8 cellular contexts compared by ENCODE assay signal in genomic region chr19:44657211-44657921, GRCh38. TPM values are rescaled to one million over a fixed set of nuclear protein-coding genes. Genes with fewer than 3 reads are reported as not detected.
DNase-seq lines count a peak whose midpoint lies in the region; ATAC-seq and TF ChIP-seq lines count a peak whose summit lies in the region.

No MANE protein-coding gene starts in this region.

- 53% methylated on average over 24 of the region's 25 CpGs for WGBS in hepatocyte (ENCODE audit: low lambda C conversion rate, missing lambda C conversion rate)

- H3K79me2 ChIP-seq in DOHH2 (ENCODE audit: control insufficient read depth, low read length) (no peaks in the 10 kb centered on the region), hepatocyte (no peaks in the 10 kb centered on the region)

- ATAC-seq in T-helper 17 cell = peak; percentile 59
- no peak for ATAC-seq in HG03354 (IDR thresholded peaks at IDR 0.05; ENCODE audit: poor library complexity, severe bottlenecking, unreplicated experiment)
- no peak for ATAC-seq in GM19395 (IDR thresholded peaks at IDR 0.05; ENCODE audit: unreplicated experiment)

- H3K4me1 Mint-ChIP-seq in T-helper 17 cell = peaks cover 14% of the 10 kb centered on the region

- no peaks in the 10 kb centered on the region for H3K36me3 Mint-ChIP-seq in T-helper 17 cell (ENCODE audit: low read depth)

- H3K4me3 Mint-ChIP-seq in T-helper 17 cell = no peak overlapping the region

- no peaks in the 10 kb centered on the region for H3F3A ChIP-seq in DOHH2 (ENCODE audit: control insufficient read depth, insufficient read depth)

- H3K4me3 ChIP-seq in DOHH2 (ENCODE audit: low read length) = no peak overlapping the region
- no peak overlapping the region for H3K4me3 ChIP-seq in hepatocyte

- H3K36me3 ChIP-seq in DOHH2 (ENCODE audit: control insufficient read depth, low read length) (no peaks in the 10 kb centered on the region), hepatocyte (replicated peaks; ENCODE audit: insufficient read depth, low read depth) (no peaks in the 10 kb centered on the region)

- TF ChIP-seq CTCF in DOHH2 (IDR thresholded peaks at IDR 0.05; ENCODE audit: low read depth, low read length, poor library complexity, severe bottlenecking) (peak; percentile 96), hepatocyte (IDR thresholded peaks at IDR 0.05; ENCODE audit: poor library complexity) (peak; percentile 67)

- H4K20me1 ChIP-seq in DOHH2 (ENCODE audit: control insufficient read depth, insufficient read depth, low read depth, low read length) = no peaks in the 10 kb centered on the region
- no peaks in the 10 kb centered on the region for H4K20me1 ChIP-seq in hepatocyte (ENCODE audit: insufficient read depth, poor library complexity, severe bottlenecking)

- H3K4me1 ChIP-seq in DOHH2 (ENCODE audit: control insufficient read depth, low read length) (peaks cover 2% of the 10 kb centered on the region; the same call in 1 of the 2 replicates), hepatocyte (ENCODE audit: insufficient read depth) (no peaks in the 10 kb centered on the region)

- H2AFZ ChIP-seq in hepatocyte = no peak overlapping the region

- H3K27me3 Mint-ChIP-seq in T-helper 17 cell = no peaks in the 10 kb centered on the region

- H3K27ac ChIP-seq in DOHH2 (ENCODE audit: low read depth, low read length) = no peak overlapping the region
- peak overlapping the region; percentile 34 for H3K27ac ChIP-seq in hepatocyte

- TF ChIP-seq RAD21 in Ishikawa (IDR thresholded peaks at IDR 0.05; ENCODE audit: low read depth) = peak; percentile 75

- DNase-seq in T-helper 17 cell (peak; percentile 35 to 65 (median 37)), amniotic stem cell (lab: John Stamatoyannopoulos, UW) (peak; percentile 20), hepatocyte (ENCODE audit: low spot score) (peak; percentile 78)
- peak; percentile 57 to 62 for DNase-seq in stimulated activated CD4-positive, alpha-beta T cell treated with anti-CD3 and anti-CD28 coated beads, Interleukin-15, amount 100 ng/mL, for 48 hours (ENCODE audit: low read depth in 2 of 2)

- TF ChIP-seq EP300 in Ishikawa (IDR thresholded peaks at IDR 0.05; ENCODE audit: borderline replicate concordance) = no peak

- H3K9me3 ChIP-seq in DOHH2 (ENCODE audit: control insufficient read depth, insufficient read depth, low read length) (no peaks in the 10 kb centered on the region), T-helper 17 cell (ENCODE audit: control insufficient read depth, low read length, poor library complexity, severe bottlenecking) (no peaks in the 10 kb centered on the region), hepatocyte (ENCODE audit: low read depth) (no peaks in the 10 kb centered on the region)

- peak overlapping the region; percentile 47 for H3K27ac Mint-ChIP-seq in T-helper 17 cell

- H3K4me2 ChIP-seq in DOHH2 (ENCODE audit: low read length) = no peak overlapping the region
- H3K4me2 ChIP-seq in hepatocyte = no peak overlapping the region

- H3K9me2 ChIP-seq in DOHH2 (replicated peaks; ENCODE audit: control insufficient read depth, low read length) (no peaks in the 10 kb centered on the region), hepatocyte (replicated peaks; ENCODE audit: insufficient read depth) (no peaks in the 10 kb centered on the region)

- H3K27me3 ChIP-seq in DOHH2 (ENCODE audit: control insufficient read depth, low read length) (no peaks in the 10 kb centered on the region), hepatocyte (no peaks in the 10 kb centered on the region)

TF ChIP-seq in Ishikawa, 13 proteins besides CTCF, POLR2A, EP300 and RAD21:
- TF ChIP-seq MAX (IDR thresholded peaks at IDR 0.05) = no peak
- no peak for TF ChIP-seq NFIC (IDR thresholded peaks at IDR 0.05)

RNA-seq across cellular contexts. Expression of gene PVR, which starts 13.7 kb away (rescaled TPM):
- total RNA-seq in T-helper 17 cell = under 1 TPM; 0.70 to 0.94 TPM
- 123 and 124 TPM in 2 replicates for total RNA-seq in hepatocyte
- polyA plus RNA-seq in hepatocyte = 76.4 and 85.6 TPM in 2 replicates

RNA-seq across cellular contexts. Expression of gene CEACAM19, which starts 13.9 kb away (rescaled TPM):
- total RNA-seq in T-helper 17 cell (under 1 TPM; 0.27 to 0.39 TPM), hepatocyte (2.8 and 5.1 TPM in 2 replicates)
- 4.9 and 5.6 TPM in 2 replicates for polyA plus RNA-seq in hepatocyte

RNA-seq across cellular contexts. Expression of gene CEACAM16, which starts 41.6 kb away (rescaled TPM):
- total RNA-seq in T-helper 17 cell = not detected
- 0.73 TPM in 1 of 2 replicates, not detected in the other for total RNA-seq in hepatocyte
- polyA plus RNA-seq in hepatocyte = not detected in 2 replicates

RNA-seq across cellular contexts. Expression of gene IGSF23, which starts 44.0 kb away (rescaled TPM):
- total RNA-seq in T-helper 17 cell (not detected), hepatocyte (2.1 TPM in 2 replicates)
- 0.21 and 3.8 TPM in 2 replicates for polyA plus RNA-seq in hepatocyte

Comparison
In these comparisons a context has a peak if more than half of its experiments do, and no peak if none do; other contexts are left out.
1. DNase-seq: peak in every context shown above with its lines; median percentile 78 in hepatocyte; 60 in stimulated activated CD4-positive, alpha-beta T cell treated with anti-CD3 and anti-CD28 coated beads, Interleukin-15, amount 100 ng/mL, for 48 hours; 37 in T-helper 17 cell; 20 in amniotic stem cell.
2. RNA of gene PVR, which starts 13.7 kb away (total RNA-seq): 123 to 124 TPM in hepatocyte; 0.70 to 0.94 TPM in T-helper 17 cell; every median in the first group is over 10 times any median in the second.